ENCODE assay signal across 8 cellular contexts in genomic region chr17:7841309-7841621, GRCh38. TPM values are rescaled to one million over a fixed set of nuclear protein-coding genes. Genes with fewer than 3 reads are reported as not detected.
DNase-seq lines count a peak whose midpoint lies in the region; ATAC-seq lines count a peak whose summit lies in the region.

No MANE protein-coding gene starts in this region.

- H3K27ac Mint-ChIP-seq in activated T-helper 2 cell treated with anti-CD3 and anti-CD28 coated beads, Interferon-gamma antibody, Interleukin-2, Interleukin-4, amounts not matched to agents 10 μg/mL and 5 μg/mL and 100 μg/mL, durations not matched to agents 14 hours and 24 hours and 36 hours, result peak overlapping the region; percentile 94

- peaks cover 27% of the 10 kb centered on the region for H3K36me3 ChIP-seq in BLaER1
- H3K36me3 ChIP-seq in HUES6 (ENCODE audit: control insufficient read depth, insufficient read depth, low read length), result peaks cover 3% of the 10 kb centered on the region; the same call in 1 of the 2 replicates

- H3K9me3 ChIP-seq in BLaER1 (no peaks in the 10 kb centered on the region), HUES6 (ENCODE audit: control insufficient read depth, insufficient read depth, low read depth, low read length) (no peaks in the 10 kb centered on the region)

- intact Hi-C loops in activated T-helper 2 cell treated with anti-CD3 and anti-CD28 coated beads, Interferon-gamma antibody, Interleukin-2, Interleukin-4, amounts not matched to agents 10 μg/mL and 5 μg/mL and 100 μg/mL, durations not matched to agents 14 hours and 24 hours and 36 hours (cut with micrococcal nuclease), result loop anchor here (5.0 kb wide), 3 partner anchors 91 to 281 kb away; partner anchors contain the start of genes CNTROB, HES7, TP53 and TRAPPC1

- peaks cover 49% of the 10 kb centered on the region for H3K4me1 Mint-ChIP-seq in activated T-helper 2 cell treated with anti-CD3 and anti-CD28 coated beads, Interferon-gamma antibody, Interleukin-2, Interleukin-4, amounts not matched to agents 10 μg/mL and 5 μg/mL and 100 μg/mL, durations not matched to agents 14 hours and 24 hours and 36 hours (ENCODE audit: low read depth)

- peak overlapping the region; percentile 99 for H3K4me2 ChIP-seq in BLaER1

- peaks cover 72% of the 10 kb centered on the region for H4K20me1 ChIP-seq in BLaER1

- H3K4me3 ChIP-seq in BLaER1 (peak overlapping the region; percentile 78), HUES6 (ENCODE audit: low read depth, low read length) (peak overlapping the region; percentile 95)

- H3K9ac ChIP-seq in BLaER1 (peak overlapping the region; percentile 91), HUES6 (ENCODE audit: low read length) (peak overlapping the region; percentile 60)

- peak overlapping the region; percentile 90 for H3K4me3 Mint-ChIP-seq in activated T-helper 2 cell treated with anti-CD3 and anti-CD28 coated beads, Interferon-gamma antibody, Interleukin-2, Interleukin-4, amounts not matched to agents 10 μg/mL and 5 μg/mL and 100 μg/mL, durations not matched to agents 14 hours and 24 hours and 36 hours (ENCODE audit: low read depth)

- H3K36me3 Mint-ChIP-seq in activated T-helper 2 cell treated with anti-CD3 and anti-CD28 coated beads, Interferon-gamma antibody, Interleukin-2, Interleukin-4, amounts not matched to agents 10 μg/mL and 5 μg/mL and 100 μg/mL, durations not matched to agents 14 hours and 24 hours and 36 hours (ENCODE audit: low read depth), result peaks cover 24% of the 10 kb centered on the region

- peaks cover 50% of the 10 kb centered on the region for H3K4me1 ChIP-seq in BLaER1
- H3K4me1 ChIP-seq in HUES6 (ENCODE audit: control insufficient read depth, insufficient read depth, low read length), result peaks cover 28% of the 10 kb centered on the region

- no peak for DNase-seq in activated T-helper 2 cell treated with anti-CD3 and anti-CD28 coated beads, Interferon-gamma antibody, Interleukin-2, Interleukin-4, amounts not matched to agents 10 μg/mL and 5 μg/mL and 100 μg/mL, durations not matched to agents 14 hours and 24 hours and 36 hours (ENCODE audit: low spot score)
- DNase-seq in inferior parietal cortex (ENCODE audit: extremely low spot score) (peak; percentile 58), HuH-7 (ENCODE audit: low spot score) (no peak)

- H3K27me3 Mint-ChIP-seq in activated T-helper 2 cell treated with anti-CD3 and anti-CD28 coated beads, Interferon-gamma antibody, Interleukin-2, Interleukin-4, amounts not matched to agents 10 μg/mL and 5 μg/mL and 100 μg/mL, durations not matched to agents 14 hours and 24 hours and 36 hours (ENCODE audit: low read depth), result no peaks in the 10 kb centered on the region

- ATAC-seq in HG03135 (IDR thresholded peaks at IDR 0.05; ENCODE audit: unreplicated experiment), result no peak
- ATAC-seq in GM19035 (IDR thresholded peaks at IDR 0.05; ENCODE audit: unreplicated experiment), result no peak

- peak overlapping the region; percentile 94 for H3K27ac ChIP-seq in BLaER1
- H3K27ac ChIP-seq in HUES6 (ENCODE audit: low read depth, low read length), result no peak overlapping the region
- peak overlapping the region; percentile 90 for H3K27ac ChIP-seq in temporal lobe (ENCODE audit: low read depth, low read length)

- no peaks in the 10 kb centered on the region for H3K9me3 Mint-ChIP-seq in activated T-helper 2 cell treated with anti-CD3 and anti-CD28 coated beads, Interferon-gamma antibody, Interleukin-2, Interleukin-4, amounts not matched to agents 10 μg/mL and 5 μg/mL and 100 μg/mL, durations not matched to agents 14 hours and 24 hours and 36 hours

- H3K27me3 ChIP-seq in BLaER1 (no peaks in the 10 kb centered on the region), HUES6 (ENCODE audit: control insufficient read depth, insufficient read depth, low read length) (peaks cover 31% of the 10 kb centered on the region)

RNA-seq across cellular contexts. Expression of gene KDM6B, which starts 7.2 kb away (rescaled TPM):
- 96.0 and 99.6 TPM in 2 replicates for total RNA-seq in activated T-helper 2 cell treated with anti-CD3 and anti-CD28 coated beads, Interferon-gamma antibody, Interleukin-2, Interleukin-4, amounts not matched to agents 10 μg/mL and 5 μg/mL and 100 μg/mL, durations not matched to agents 14 hours and 24 hours and 36 hours
- 16.2 TPM for total RNA-seq in temporal lobe

RNA-seq across cellular contexts. Expression of gene TMEM88, which starts 13.6 kb away (rescaled TPM):
- total RNA-seq in activated T-helper 2 cell treated with anti-CD3 and anti-CD28 coated beads, Interferon-gamma antibody, Interleukin-2, Interleukin-4, amounts not matched to agents 10 μg/mL and 5 μg/mL and 100 μg/mL, durations not matched to agents 14 hours and 24 hours and 36 hours, result 4.1 and 6.1 TPM in 2 replicates
- total RNA-seq in temporal lobe, result 0.49 TPM

RNA-seq across cellular contexts. Expression of gene NAA38, which starts 16.1 kb away (rescaled TPM):
- total RNA-seq in activated T-helper 2 cell treated with anti-CD3 and anti-CD28 coated beads, Interferon-gamma antibody, Interleukin-2, Interleukin-4, amounts not matched to agents 10 μg/mL and 5 μg/mL and 100 μg/mL, durations not matched to agents 14 hours and 24 hours and 36 hours, result 52.6 and 53.0 TPM in 2 replicates
- 25.8 TPM for total RNA-seq in temporal lobe

RNA-seq across cellular contexts. Expression of gene CYB5D1, which starts 16.5 kb away (rescaled TPM):
- total RNA-seq in activated T-helper 2 cell treated with anti-CD3 and anti-CD28 coated beads, Interferon-gamma antibody, Interleukin-2, Interleukin-4, amounts not matched to agents 10 μg/mL and 5 μg/mL and 100 μg/mL, durations not matched to agents 14 hours and 24 hours and 36 hours, result 8.8 and 10.5 TPM in 2 replicates
- 9.6 TPM for total RNA-seq in temporal lobe

RNA-seq across cellular contexts. Expression of gene CHD3, which starts 47.3 kb away (rescaled TPM):
- 158 and 164 TPM in 2 replicates for total RNA-seq in activated T-helper 2 cell treated with anti-CD3 and anti-CD28 coated beads, Interferon-gamma antibody, Interleukin-2, Interleukin-4, amounts not matched to agents 10 μg/mL and 5 μg/mL and 100 μg/mL, durations not matched to agents 14 hours and 24 hours and 36 hours
- total RNA-seq in temporal lobe, result 285 TPM
